21 cellular contexts compared by ENCODE assay signal in genomic region chr15:97706059-97706458, GRCh38.
"Had no signal": no experiment of that assay in that cellular context is flagged by ENCODE, and none has a peak within 500 bp of the region (broad histone marks: within the 10 kb centered on the region; RNA-seq: fewer than 3 reads in every experiment).

No MANE protein-coding gene starts in this region.

- H3K27ac ChIP-seq: heart right ventricle, hepatocyte, left lung, lower lobe of right lung, ovary, right atrium auricular region, skin epidermis, spleen, suprapubic skin, thoracic aorta, tibial artery, uterus had no signal

- H3K9me3 ChIP-seq: heart right ventricle, left lung, lower lobe of right lung, ovary, right atrium auricular region, suprapubic skin, thoracic aorta, tibial artery, uterus had no signal

- H3K4me3 ChIP-seq: heart right ventricle, hepatocyte, left lung, lower lobe of right lung, ovary, right atrium auricular region, skin epidermis, spleen, suprapubic skin, thoracic aorta, tibial artery, uterus had no signal

- DNase-seq: heart right ventricle; islet precursor cell; left lung; lower lobe of right lung; mammary epithelial cell; mesenchymal stem cell; naive thymus-derived CD4-positive, alpha-beta T cell; ovary; spleen; stimulated activated CD4-positive, alpha-beta T cell treated with anti-CD3 and anti-CD28 coated beads, Interleukin-4, amount 100 ng/mL, for 24 hours; stimulated activated naive CD4-positive, alpha-beta T cell; tibial artery; uterus had no signal

- H3K27me3 ChIP-seq: heart right ventricle, hepatocyte, left lung, ovary, right atrium auricular region, spleen, suprapubic skin, tibial artery, uterus had no signal

- ATAC-seq: heart right ventricle; left lung; lower lobe of right lung; naive thymus-derived CD4-positive, alpha-beta T cell; natural killer cell treated with Interleukin-12 subunit alpha and Interleukin-12 subunit beta and Interleukin-15 and Interleukin-18, amount 100 ng/mL, for 72 hours; sciatic nerve; stimulated activated effector memory CD8-positive, alpha-beta T cell treated with anti-CD3 and anti-CD28 coated beads, Interleukin-12 subunit alpha, Interleukin-12 subunit beta, amount 100 ng/mL, for 72 hours had no signal

- H3K4me1 ChIP-seq: heart right ventricle, left lung, lower lobe of right lung, right atrium auricular region, spleen, suprapubic skin, tibial artery, uterus had no signal

- H3K36me3 ChIP-seq: heart right ventricle, left lung, lower lobe of right lung, ovary, right atrium auricular region, spleen, suprapubic skin, thoracic aorta, tibial artery, uterus had no signal
